In genomic region chr16:72818286-72818845, GRCh38 we compare ENCODE assay signal across 13 cellular contexts.
DNase-seq lines count a peak whose midpoint lies in the region; ATAC-seq and TF ChIP-seq lines count a peak whose summit lies in the region.
"Had no signal": no experiment of that assay in that cellular context is flagged by ENCODE, and none has a peak within 500 bp of the region (broad histone marks: within the 10 kb centered on the region; RNA-seq: fewer than 3 reads in every experiment).

No MANE protein-coding gene starts in this region.

- no peak overlapping the region for H3K4me3 Mint-ChIP-seq in endothelial cell (ENCODE audit: unreplicated experiment)
- H3K4me3 Mint-ChIP-seq in osteocyte (ENCODE audit: unreplicated experiment), result no peak overlapping the region
- H3K4me3 Mint-ChIP-seq: CD4-positive, CD25-positive, alpha-beta regulatory T cell had no signal

- H3K9me3 Mint-ChIP-seq in endothelial cell (ENCODE audit: unreplicated experiment), result no peaks in the 10 kb centered on the region
- no peaks in the 10 kb centered on the region for H3K9me3 Mint-ChIP-seq in osteocyte (ENCODE audit: unreplicated experiment)

- H3K27me3 ChIP-seq in GM06990 (replicated peaks; ENCODE audit: control insufficient read depth, insufficient read depth, low read length) (no peaks in the 10 kb centered on the region), H7 (ENCODE audit: control insufficient read depth, insufficient read depth, low read length) (no peaks in the 10 kb centered on the region)

- H3K4me1 Mint-ChIP-seq in endothelial cell (ENCODE audit: unreplicated experiment) (no peaks in the 10 kb centered on the region), osteocyte (ENCODE audit: unreplicated experiment) (peaks cover 37% of the 10 kb centered on the region)

- no peak for ATAC-seq in GM21786 (IDR thresholded peaks at IDR 0.05; ENCODE audit: unreplicated experiment)
- ATAC-seq: right cardiac atrium had no signal

- H3K27me3 Mint-ChIP-seq in endothelial cell (ENCODE audit: unreplicated experiment) (peaks cover 3% of the 10 kb centered on the region), osteocyte (ENCODE audit: unreplicated experiment) (no peaks in the 10 kb centered on the region)
- H3K27me3 Mint-ChIP-seq: CD4-positive, CD25-positive, alpha-beta regulatory T cell had no signal

- DNase-seq in GM06990 (ENCODE audit: extremely low read depth, insufficient read length) (no peak), NCI-H446 treated with DMSO at 0.1 percent for 48 hours (lab: John Stamatoyannopoulos, UW) (peak; percentile 8), endothelial cell (ENCODE audit: low spot score) (peak; percentile 23), osteocyte (ENCODE audit: extremely low spot score, unreplicated experiment) (no peak), H7 (no peak)
- no peak for DNase-seq in activated CD4-positive, alpha-beta T cell treated with anti-CD3 and anti-CD28 coated beads for 48 hours
- no peak for DNase-seq in activated CD4-positive, CD25-positive, alpha-beta regulatory T cell (lab: John Stamatoyannopoulos, UW)
- DNase-seq: activated T-cell treated with anti-CD3 and anti-CD28 coated beads for 4 hours; CD4-positive, CD25-positive, alpha-beta regulatory T cell; MM.1S; right cardiac atrium; stimulated activated naive CD4-positive, alpha-beta T cell treated with Interleukin-2 at 50 U/mL for 16 hours had no signal

- peak; percentile 37 for TF ChIP-seq CTCF in GM06990 (IDR thresholded peaks at IDR 0.05; ENCODE audit: insufficient read depth, low read length, poor library complexity, severe bottlenecking)
- peak; percentile 66 for TF ChIP-seq CTCF in endothelial cell (IDR thresholded peaks at IDR 0.05; ENCODE audit: unreplicated experiment)
- peak; percentile 19 for TF ChIP-seq CTCF in osteocyte (IDR thresholded peaks at IDR 0.05)

- H3K27ac Mint-ChIP-seq in endothelial cell (ENCODE audit: unreplicated experiment) (no peak overlapping the region), osteocyte (ENCODE audit: unreplicated experiment) (peak overlapping the region; percentile 80)
- H3K27ac Mint-ChIP-seq: CD4-positive, CD25-positive, alpha-beta regulatory T cell had no signal

- H3K36me3 ChIP-seq in GM06990 (ENCODE audit: control insufficient read depth, insufficient read depth, low read length) (no peaks in the 10 kb centered on the region), H7 (replicated peaks; ENCODE audit: control insufficient read depth, insufficient read depth, low read length) (no peaks in the 10 kb centered on the region)

- H3K4me3 ChIP-seq in GM06990 (replicated peaks; ENCODE audit: low read depth, low read length) (no peak overlapping the region), H7 (ENCODE audit: insufficient read depth, low read depth, low read length) (no peak overlapping the region)

- H3K36me3 Mint-ChIP-seq in endothelial cell (ENCODE audit: low read depth, unreplicated experiment), result no peaks in the 10 kb centered on the region
- peaks cover 21% of the 10 kb centered on the region for H3K36me3 Mint-ChIP-seq in osteocyte (ENCODE audit: unreplicated experiment)
- H3K36me3 Mint-ChIP-seq: CD4-positive, CD25-positive, alpha-beta regulatory T cell had no signal

Comparison
In these comparisons a context has a peak if more than half of its experiments do, and no peak if none do; other contexts are left out.
1. DNase-seq: peak in NCI-H446 treated with DMSO at 0.1 percent for 48 hours (single experiment) and endothelial cell (single experiment); none in GM06990 (single experiment), osteocyte (single experiment), activated CD4-positive, alpha-beta T cell treated with anti-CD3 and anti-CD28 coated beads for 48 hours (single experiment), H7 (single experiment) and activated CD4-positive, CD25-positive, alpha-beta regulatory T cell (0 of 4).
2. Peak in every context shown above with its lines, with median percentiles within 50 percentile points of each other: CTCF ChIP-seq.